ENCODE assay signal across 2 cellular contexts in the genomic region with DNA sequence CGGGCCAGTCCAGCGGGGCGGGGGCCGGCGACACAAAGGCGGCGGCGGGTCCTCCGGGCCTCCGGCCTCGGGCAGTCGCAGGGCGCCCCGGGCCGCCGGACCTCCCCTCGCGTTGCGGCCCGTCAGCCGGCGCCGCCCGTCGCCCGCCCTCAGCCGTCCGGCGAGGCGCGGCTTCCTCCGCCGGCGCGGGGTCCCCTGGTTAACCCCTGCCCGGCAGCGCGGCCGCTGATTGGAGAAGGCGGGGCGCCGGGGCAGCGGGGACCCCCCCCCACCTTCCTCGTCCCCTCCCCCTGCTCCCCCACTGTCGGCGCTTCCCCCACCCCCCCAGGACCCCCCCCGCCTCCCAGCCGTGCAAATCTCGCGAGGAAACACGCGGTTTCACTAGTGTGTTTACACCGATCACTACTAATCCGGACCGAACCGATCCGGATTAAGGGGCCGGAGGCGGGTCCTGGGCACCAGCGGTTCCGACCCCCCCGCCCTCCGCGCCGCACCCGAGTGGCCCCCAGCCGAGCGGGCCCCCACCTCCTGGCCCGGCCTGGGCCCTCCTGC.
TF ChIP-seq lines count a peak whose summit lies in the region.

A gene (plus strand): TSS at position 402 of the 552 bp plus-strand sequence. CDS start 2,301 bp downstream, outside the sequence.

TF ChIP-seq in SK-N-SH, 30 proteins besides CTCF, POLR2A, EP300 and RAD21:
- TF ChIP-seq, protein P1, sequence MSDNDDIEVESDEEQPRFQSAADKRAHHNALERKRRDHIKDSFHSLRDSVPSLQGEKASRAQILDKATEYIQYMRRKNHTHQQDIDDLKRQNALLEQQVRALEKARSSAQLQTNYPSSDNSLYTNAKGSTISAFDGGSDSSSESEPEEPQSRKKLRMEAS (IDR thresholded peaks at IDR 0.05; ENCODE audit: low read depth), result peak; percentile 19; the same call in 1 of the 2 replicates
- TF ChIP-seq, protein P2, sequence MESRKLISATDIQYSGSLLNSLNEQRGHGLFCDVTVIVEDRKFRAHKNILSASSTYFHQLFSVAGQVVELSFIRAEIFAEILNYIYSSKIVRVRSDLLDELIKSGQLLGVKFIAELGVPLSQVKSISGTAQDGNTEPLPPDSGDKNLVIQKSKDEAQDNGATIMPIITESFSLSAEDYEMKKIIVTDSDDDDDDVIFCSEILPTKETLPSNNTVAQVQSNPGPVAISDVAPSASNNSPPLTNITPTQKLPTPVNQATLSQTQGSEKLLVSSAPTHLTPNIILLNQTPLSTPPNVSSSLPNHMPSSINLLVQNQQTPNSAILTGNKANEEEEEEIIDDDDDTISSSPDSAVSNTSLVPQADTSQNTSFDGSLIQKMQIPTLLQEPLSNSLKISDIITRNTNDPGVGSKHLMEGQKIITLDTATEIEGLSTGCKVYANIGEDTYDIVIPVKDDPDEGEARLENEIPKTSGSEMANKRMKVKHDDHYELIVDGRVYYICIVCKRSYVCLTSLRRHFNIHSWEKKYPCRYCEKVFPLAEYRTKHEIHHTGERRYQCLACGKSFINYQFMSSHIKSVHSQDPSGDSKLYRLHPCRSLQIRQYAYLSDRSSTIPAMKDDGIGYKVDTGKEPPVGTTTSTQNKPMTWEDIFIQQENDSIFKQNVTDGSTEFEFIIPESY (IDR thresholded peaks at IDR 0.05; ENCODE audit: borderline replicate concordance, low read depth), result peak; percentile 73; the same call in 1 of the 2 replicates
- TF ChIP-seq CHD2 (IDR thresholded peaks at IDR 0.05; ENCODE audit: low read length, partially characterized antibody), result peak; percentile 89
- TF ChIP-seq POLR2AphosphoS5 (IDR thresholded peaks at IDR 0.05; ENCODE audit: low read depth, low read length), result peak; percentile 76
- TF ChIP-seq MXI1 (IDR thresholded peaks at IDR 0.05; ENCODE audit: low read depth, low read length), result peak; percentile 59
- peak; percentile 60 for TF ChIP-seq TAF1 (IDR thresholded peaks at IDR 0.05; ENCODE audit: borderline replicate concordance, low read depth, low read length)

TF ChIP-seq in neural cell, 6 proteins besides CTCF, POLR2A, EP300 and RAD21:
- peak; percentile 70 for TF ChIP-seq POLR2AphosphoS5 (IDR thresholded peaks at IDR 0.05)
TF ChIP-seq in neural cell: peak in this region for 1; not testable (repeated sequence) for 5.
